ENCODE assay signal across 8 cellular contexts in genomic region chr6:159134701-159135364, GRCh38. TPM values are rescaled to one million over a fixed set of nuclear protein-coding genes. Genes with fewer than 3 reads are reported as not detected.
DNase-seq lines count a peak whose midpoint lies in the region; ATAC-seq, FAIRE-seq and TF ChIP-seq lines count a peak whose summit lies in the region.

No MANE protein-coding gene starts in this region.

- peaks cover 12% of the 10 kb centered on the region for H3K27me3 ChIP-seq in Panc1 (ENCODE audit: control insufficient read depth, insufficient read depth, low read length)
- H3K27me3 ChIP-seq in thoracic aorta (replicated peaks; ENCODE audit: insufficient read depth), result no peaks in the 10 kb centered on the region

- TF ChIP-seq CTCF in Panc1 (IDR thresholded peaks at IDR 0.05) (peak; percentile 96), fibroblast of pulmonary artery (IDR thresholded peaks at IDR 0.05; ENCODE audit: low read length, missing control alignments) (peak; percentile 99), thoracic aorta (IDR thresholded peaks at IDR 0.05) (peak; percentile 73)

- DNase-seq in C1 segment of cervical spinal cord (lab: John Stamatoyannopoulos, UW), result peak in 10 of 14 donors; percentile 17 to 67 (median 52)
- peak; percentile 65 for DNase-seq in GM19239 (ENCODE audit: insufficient read length, low spot score)
- DNase-seq in Panc1 (ENCODE audit: low read depth, low spot score), result peak; percentile 74
- DNase-seq in activated T-cell treated with anti-CD3 and anti-CD28 coated beads, Interleukin-2, amount 50 U/mL, for 24 hours, result peak; percentile 80
- DNase-seq in fibroblast of pulmonary artery (ENCODE audit: low read depth), result peak; percentile 70
- peak; percentile 22 for DNase-seq in non-pigmented ciliary epithelial cell (ENCODE audit: low read depth)
- no peak for DNase-seq in thoracic aorta (ENCODE audit: low spot score)

- peaks cover 13 to 18% (median 16%) of the 10 kb centered on the region in 3 donors for H3K4me1 Mint-ChIP-seq in IgD-negative memory B cell
- peaks cover 3% of the 10 kb centered on the region for H3K4me1 Mint-ChIP-seq in activated T-cell treated with anti-CD3 and anti-CD28 coated beads, Interleukin-2, amount 50 U/mL, for 24 hours (ENCODE audit: low read depth)

- H3K27me3 Mint-ChIP-seq in IgD-negative memory B cell, result peaks cover 3% of the 10 kb centered on the region
- peaks cover 9% of the 10 kb centered on the region for H3K27me3 Mint-ChIP-seq in activated T-cell treated with anti-CD3 and anti-CD28 coated beads, Interleukin-2, amount 50 U/mL, for 24 hours

- FAIRE-seq in GM19239 (lab: Jason Lieb, UNC), result peak; percentile 97

- H3K36me3 ChIP-seq in Panc1 (ENCODE audit: control insufficient read depth, insufficient read depth, low read length) (no peaks in the 10 kb centered on the region), thoracic aorta (no peaks in the 10 kb centered on the region)

- H3K27ac Mint-ChIP-seq in IgD-negative memory B cell, result peak overlapping the region; percentile 2 to 46 (median 25)
- no peak overlapping the region for H3K27ac Mint-ChIP-seq in activated T-cell treated with anti-CD3 and anti-CD28 coated beads, Interleukin-2, amount 50 U/mL, for 24 hours

- no peak overlapping the region for H3K27ac ChIP-seq in Panc1 (ENCODE audit: low read length)
- no peak overlapping the region for H3K27ac ChIP-seq in thoracic aorta

- in situ Hi-C loops in Panc1 (cut with HindIII; ENCODE audit: low pct_unique_long_range_greater_than_20kb, low sequenced_read_pairs), result no loop called here

- H3K4me1 ChIP-seq in Panc1 (ENCODE audit: control insufficient read depth, insufficient read depth, low read length) (no peaks in the 10 kb centered on the region), thoracic aorta (ENCODE audit: control insufficient read depth in 1 of 2, low read depth in 2 of 2) (no peaks in the 10 kb centered on the region)

- H3K36me3 Mint-ChIP-seq in IgD-negative memory B cell, result peaks cover 1% of the 10 kb centered on the region
- H3K36me3 Mint-ChIP-seq in activated T-cell treated with anti-CD3 and anti-CD28 coated beads, Interleukin-2, amount 50 U/mL, for 24 hours (ENCODE audit: low read depth), result no peaks in the 10 kb centered on the region

- POLR2A ChIA-PET in Panc1 (lab: Charles Lee), result no interaction called here

- H3K4me3 ChIP-seq in Panc1 (ENCODE audit: low read depth in 2 of 2, low read length in 2 of 2) (no peak overlapping the region), fibroblast of pulmonary artery (replicated peaks; ENCODE audit: low read depth, low read length) (no peak overlapping the region), thoracic aorta (no peak overlapping the region)

- intact Hi-C loops in Panc1 (cut with micrococcal nuclease; ENCODE audit: unreplicated experiment), result loop anchor here (10.0 kb wide), 2 partner anchors 90 to 420 kb away; partner anchors contain the start of gene TAGAP

- BruUV-seq in Panc1 (replicated peaks; lab: Mats Ljungman, UMichigan), result no TSS peak

- ATAC-seq in Panc1 (peak; percentile 91), thoracic aorta (ENCODE audit: insufficient number of reproducible peaks, low FRiP score, low read depth) (no peak)

- no peaks in the 10 kb centered on the region for H3K9me3 Mint-ChIP-seq in IgD-negative memory B cell
- no peaks in the 10 kb centered on the region for H3K9me3 Mint-ChIP-seq in activated T-cell treated with anti-CD3 and anti-CD28 coated beads, Interleukin-2, amount 50 U/mL, for 24 hours

- CTCF ChIA-PET in Panc1 (lab: Charles Lee), result interaction anchor here (0.5 to 1.0 kb wide), 6 partner anchors 9 to 135 kb away, joined by 3 to 8 read pairs (median 4); partner anchors contain the start of gene RSPH3

- no peaks in the 10 kb centered on the region for H3K9me3 ChIP-seq in Panc1 (ENCODE audit: control insufficient read depth, insufficient read depth, low read depth, low read length)
- H3K9me3 ChIP-seq in thoracic aorta, result no peaks in the 10 kb centered on the region

- H3K4me3 Mint-ChIP-seq in IgD-negative memory B cell, result peak overlapping the region in 3 of 4 donors; percentile 25 to 70 (median 56)
- H3K4me3 Mint-ChIP-seq in activated T-cell treated with anti-CD3 and anti-CD28 coated beads, Interleukin-2, amount 50 U/mL, for 24 hours, result no peak overlapping the region

RNA-seq across cellular contexts. Expression of gene FNDC1, which starts 34.4 kb away (rescaled TPM):
- not detected for polyA plus RNA-seq in IgD-negative memory B cell
- total RNA-seq in Panc1 (2021; ENCODE audit: unreplicated experiment) (0.23 TPM), thoracic aorta (1 to 10 TPM; 4.1 to 5.3 TPM)
- polyA plus RNA-seq in Panc1 (2012; ENCODE audit: insufficient read length), result 0.28 TPM
